24 cellular contexts compared by ENCODE assay signal in genomic region chr3:140399853-140400252, GRCh38.
"Had no signal": no experiment of that assay in that cellular context is flagged by ENCODE, and none has a peak within 500 bp of the region (broad histone marks: within the 10 kb centered on the region; RNA-seq: fewer than 3 reads in every experiment).

No MANE protein-coding gene starts in this region.

- H3K4me3 ChIP-seq: coronary artery, gastrocnemius medialis, heart right ventricle, left ventricle myocardium inferior, mucosa of descending colon, neural progenitor cell, prostate gland, right atrium auricular region, thyroid gland had no signal

- H2AFZ ChIP-seq: neural progenitor cell had no signal

- DNase-seq: activated CD4-positive, alpha-beta T cell treated with anti-CD3 and anti-CD28 coated beads, Interleukin-2, amount 50 U/mL, for 1 hour; activated CD8-positive, alpha-beta memory T cell treated with anti-CD3 and anti-CD28 coated beads for 24 hours; activated effector memory CD4-positive, alpha-beta T cell treated with anti-CD3 and anti-CD28 coated beads, Interleukin-2, amount 50 U/mL, for 16 hours; activated naive CD4-positive, alpha-beta T cell treated with anti-CD3 and anti-CD28 coated beads, Interleukin-2, amount 50 U/mL, for 16 hours; activated T-cell treated with anti-CD3 and anti-CD28 coated beads, Interleukin-2, amount 50 U/mL, for 72 hours; aorta; brain microvascular endothelial cell; erythroblast; gastrocnemius medialis; heart right ventricle; immature natural killer cell; kidney glomerular epithelial cell; left ventricle myocardium inferior; mucosa of descending colon; naive B cell; stimulated activated CD4-positive, alpha-beta T cell treated with anti-CD3 and anti-CD28 coated beads, Interleukin-2, amount 100 ng/mL, for 24 hours; stimulated activated naive CD4-positive, alpha-beta T cell treated with Interleukin-2 at 50 U/mL for 16 hours; T1000; thyroid gland had no signal

- H3K27ac ChIP-seq: brain microvascular endothelial cell, coronary artery, gastrocnemius medialis, heart right ventricle, left ventricle myocardium inferior, neural progenitor cell, prostate gland, right atrium auricular region, thyroid gland had no signal

- H3K36me3 ChIP-seq: brain microvascular endothelial cell, gastrocnemius medialis, heart right ventricle, left ventricle myocardium inferior, neural progenitor cell, prostate gland, right atrium auricular region, thyroid gland had no signal

- H3K4me1 ChIP-seq: gastrocnemius medialis, heart right ventricle, neural progenitor cell, prostate gland, thyroid gland had no signal

- H3K9ac ChIP-seq: neural progenitor cell had no signal

- H3K4me2 ChIP-seq: neural progenitor cell had no signal

- ATAC-seq: activated CD4-positive, CD25-positive, alpha-beta regulatory T cell treated with anti-CD3 and anti-CD28 coated beads, Interleukin-2, amount 50 U/mL, for 24 hours; activated T-cell treated with anti-CD3 and anti-CD28 coated beads, Interleukin-2, amount 50 U/mL, for 72 hours; gastrocnemius medialis; heart right ventricle; mucosa of descending colon had no signal

- H3K27me3 ChIP-seq: brain microvascular endothelial cell, gastrocnemius medialis, heart right ventricle, neural progenitor cell, right atrium auricular region, thyroid gland had no signal

- H3K9me3 ChIP-seq: gastrocnemius medialis, heart right ventricle, left ventricle myocardium inferior, mucosa of descending colon, prostate gland, right atrium auricular region, thyroid gland had no signal
